Comparison of ENCODE assay signal across 13 cellular contexts in genomic region chr16:68364601-68364998, GRCh38. TPM values are rescaled to one million over a fixed set of nuclear protein-coding genes. Genes with fewer than 3 reads are reported as not detected.
DNase-seq lines count a peak whose midpoint lies in the region; TF ChIP-seq lines count a peak whose summit lies in the region.
"Had no signal": no experiment of that assay in that cellular context is flagged by ENCODE, and none has a peak within 500 bp of the region (broad histone marks: within the 10 kb centered on the region; RNA-seq: fewer than 3 reads in every experiment).

No MANE protein-coding gene starts in this region.

- H3K27ac ChIP-seq in OCI-LY3 (ENCODE audit: low read length) (no peak overlapping the region), breast epithelium (no peak overlapping the region)
- H3K27ac ChIP-seq: SJSA1 had no signal

- H2AFZ ChIP-seq in OCI-LY3 (ENCODE audit: low read depth, low read length) = no peak overlapping the region

- H3K4me3 ChIP-seq in OCI-LY3 (ENCODE audit: low read length) (no peak overlapping the region), fibroblast of the aortic adventitia (ENCODE audit: low read depth, low read length) (no peak overlapping the region), breast epithelium (no peak overlapping the region)
- H3K4me3 ChIP-seq: dorsolateral prefrontal cortex, SJSA1 had no signal

- peak; percentile 22 for TF ChIP-seq CTCF in OCI-LY3 (IDR thresholded peaks at IDR 0.05; ENCODE audit: low read depth, low read length)
- no peak for TF ChIP-seq CTCF in fibroblast of the aortic adventitia (IDR thresholded peaks at IDR 0.05; ENCODE audit: insufficient read depth, low read length)
- no peak for TF ChIP-seq CTCF in breast epithelium (IDR thresholded peaks at IDR 0.05)

- no peaks in the 10 kb centered on the region for H3K79me2 ChIP-seq in OCI-LY3 (ENCODE audit: low read length)

- no peak overlapping the region for H3K9ac ChIP-seq in OCI-LY3 (ENCODE audit: low read length)

- DNase-seq in DMS 273 (lab: John Stamatoyannopoulos, UW; ENCODE audit: unreplicated experiment) (peak; percentile 48), DMS 273 treated with DMSO at 0.1 percent for 48 hours (lab: John Stamatoyannopoulos, UW) (no peak), fibroblast of the aortic adventitia (ENCODE audit: low read depth) (peak; percentile 13), putamen (ENCODE audit: low spot score) (peak; percentile 82), SKM-1 (lab: John Stamatoyannopoulos, UW; ENCODE audit: unreplicated experiment) (no peak), breast epithelium (ENCODE audit: low spot score in 2 of 2) (no peak), AML-193 (lab: John Stamatoyannopoulos, UW) (no peak)
- DNase-seq: 8988T; activated CD4-positive, alpha-beta T cell treated with anti-CD3 and anti-CD28 coated beads for 36 hours; activated effector memory CD4-positive, alpha-beta T cell treated with Interleukin-2 at 50 U/mL for 16 hours had no signal

- H4K20me1 ChIP-seq in OCI-LY3 (ENCODE audit: insufficient read depth, low read length) = no peaks in the 10 kb centered on the region

- H3K9me3 ChIP-seq in OCI-LY3 (ENCODE audit: insufficient read depth, low read length) = no peaks in the 10 kb centered on the region
- no peaks in the 10 kb centered on the region for H3K9me3 ChIP-seq in breast epithelium
- H3K9me3 ChIP-seq: SJSA1 had no signal

- H3K36me3 ChIP-seq in OCI-LY3 (replicated peaks; ENCODE audit: low read depth, low read length) = no peaks in the 10 kb centered on the region
- no peaks in the 10 kb centered on the region for H3K36me3 ChIP-seq in breast epithelium

- H3K4me2 ChIP-seq in OCI-LY3 (ENCODE audit: low read length) = no peak overlapping the region

- H3K4me1 ChIP-seq in OCI-LY3 (ENCODE audit: low read length) (peaks cover 40% of the 10 kb centered on the region), breast epithelium (no peaks in the 10 kb centered on the region)
- H3K4me1 ChIP-seq: SJSA1 had no signal

- H3K27me3 ChIP-seq in OCI-LY3 (ENCODE audit: low read depth, low read length) = no peaks in the 10 kb centered on the region
- no peaks in the 10 kb centered on the region for H3K27me3 ChIP-seq in breast epithelium
- H3K27me3 ChIP-seq: dorsolateral prefrontal cortex, SJSA1 had no signal

- TF ChIP-seq POLR2A in breast epithelium (IDR thresholded peaks at IDR 0.05) = no peak

- intact Hi-C loops in breast epithelium (cut with DNase I; ENCODE audit: low total_unique reads) = no loop called here

RNA-seq across cellular contexts. Expression of gene PRMT7, which starts 53.8 kb away (rescaled TPM):
- total RNA-seq in fibroblast of the aortic adventitia (ENCODE audit: low replicate concordance) (36.9 and 42.1 TPM in 2 replicates), breast epithelium (10 to 100 TPM; 38.4 to 53.4 (median 41.0) TPM)

RNA-seq across cellular contexts. Expression of gene SLC7A6OS, which starts 53.9 kb away (rescaled TPM):
- total RNA-seq in fibroblast of the aortic adventitia (ENCODE audit: low replicate concordance) (11.5 and 12.1 TPM in 2 replicates), breast epithelium (10 to 100 TPM; 16.4 to 18.6 (median 16.5) TPM)

Comparison
In these comparisons a context has a peak if more than half of its experiments do, and no peak if none do; other contexts are left out.
1. DNase-seq: peak in DMS 273 (single experiment), fibroblast of the aortic adventitia (single experiment) and putamen (single experiment); none in DMS 273 treated with DMSO at 0.1 percent for 48 hours (single experiment), SKM-1 (single experiment), breast epithelium (0 of 2) and AML-193 (0 of 2).